20 cellular contexts compared by ENCODE assay signal in the genomic region with DNA sequence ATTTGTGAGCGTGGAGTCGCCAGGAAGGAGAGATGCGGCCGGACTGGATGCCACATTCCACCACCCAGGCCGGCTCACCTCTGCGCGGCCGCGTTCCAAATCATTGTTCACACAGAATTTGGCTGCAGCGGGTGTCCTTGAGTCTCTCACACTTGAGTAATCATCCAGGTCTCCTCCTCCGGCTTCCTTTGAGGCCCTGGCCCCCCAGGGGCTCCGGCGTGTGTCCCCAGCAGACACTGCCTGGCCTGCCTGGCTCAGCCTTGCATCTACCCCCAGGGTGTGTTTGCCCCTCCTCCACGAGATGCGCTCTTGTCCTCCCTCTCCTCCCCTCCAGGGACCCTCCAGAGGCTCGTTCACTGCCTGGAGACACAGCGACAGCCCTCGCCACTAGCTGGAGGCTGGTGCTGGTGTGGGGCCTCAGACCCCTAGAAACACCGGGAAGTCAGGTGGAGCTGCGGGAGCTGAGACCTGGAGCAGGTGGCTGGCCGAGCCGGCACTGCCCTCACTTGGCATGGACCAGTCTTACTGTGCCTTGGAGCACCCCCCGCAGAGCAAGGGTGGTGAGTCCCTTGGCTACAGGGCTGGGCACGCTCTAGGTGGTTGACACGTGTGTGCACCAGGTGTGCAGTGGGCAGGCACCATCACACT. TPM values are rescaled to one million over a fixed set of nuclear protein-coding genes. Genes with fewer than 3 reads are reported as not detected.
DNase-seq lines count a peak whose midpoint lies in the region.
"Had no signal": no experiment of that assay in that cellular context is flagged by ENCODE, and none has a peak within 500 bp of the region (broad histone marks: within the 10 kb centered on the region; RNA-seq: fewer than 3 reads in every experiment).

No MANE protein-coding gene starts in this region.

- H3K79me2 ChIP-seq in Karpas-422 (ENCODE audit: low read length) = no peaks in the 10 kb centered on the region

- peak overlapping the region; percentile 67 for H3K4me2 ChIP-seq in Karpas-422 (ENCODE audit: low read depth, low read length, poor library complexity, severe bottlenecking)

- no peaks in the 10 kb centered on the region for H3K9me3 Mint-ChIP-seq in dendritic cell treated with granulocyte-macrophage colony-stimulating factor and Interleukin-4, amounts not matched to agents 40 ng/mL and 50 ng/mL, for 4 days
- H3K9me3 Mint-ChIP-seq: CD8-positive, alpha-beta T cell had no signal

- peaks cover 77% of the 10 kb centered on the region for H3K27me3 Mint-ChIP-seq in dendritic cell treated with granulocyte-macrophage colony-stimulating factor and Interleukin-4, amounts not matched to agents 40 ng/mL and 50 ng/mL, for 4 days

- H3K4me1 Mint-ChIP-seq in dendritic cell treated with granulocyte-macrophage colony-stimulating factor and Interleukin-4, amounts not matched to agents 40 ng/mL and 50 ng/mL, for 4 days (ENCODE audit: low read depth) = peaks cover 32% of the 10 kb centered on the region

- H3K27ac Mint-ChIP-seq in dendritic cell treated with granulocyte-macrophage colony-stimulating factor and Interleukin-4, amounts not matched to agents 40 ng/mL and 50 ng/mL, for 4 days = no peak overlapping the region
- H3K27ac Mint-ChIP-seq: CD8-positive, alpha-beta T cell; progenitor cell of endocrine pancreas had no signal

- H3K9me3 ChIP-seq in Karpas-422 (ENCODE audit: low read length) = no peaks in the 10 kb centered on the region
- H3K9me3 ChIP-seq: left lung, upper lobe of left lung had no signal

- peak overlapping the region; percentile 60 for H3K4me3 ChIP-seq in Karpas-422 (ENCODE audit: low read length)
- H3K4me3 ChIP-seq: left lung, upper lobe of left lung had no signal

- no peaks in the 10 kb centered on the region for H3K36me3 Mint-ChIP-seq in dendritic cell treated with granulocyte-macrophage colony-stimulating factor and Interleukin-4, amounts not matched to agents 40 ng/mL and 50 ng/mL, for 4 days (ENCODE audit: low read depth)
- H3K36me3 Mint-ChIP-seq: CD8-positive, alpha-beta T cell had no signal

- peak overlapping the region; percentile 72 for H3K9ac ChIP-seq in Karpas-422 (ENCODE audit: low read length)

- DNase-seq in NCI-H1092 (lab: John Stamatoyannopoulos, UW) (peak; percentile 33), NCI-H1092 treated with DMSO at 0.1 percent for 48 hours (lab: John Stamatoyannopoulos, UW) (no peak), Karpas-422 (peak; percentile 96), posterior vena cava (ENCODE audit: low spot score) (peak; percentile 56), HuH-7 (ENCODE audit: low spot score) (no peak), medulla oblongata (ENCODE audit: extremely low spot score) (no peak), NCI-H187 (lab: John Stamatoyannopoulos, UW) (no peak)
- DNase-seq: activated CD8-positive, alpha-beta memory T cell treated with anti-CD3 and anti-CD28 coated beads for 24 hours; EL; NCI-H1930; NCI-H526 treated with DMSO at 0.1 percent for 48 hours; stimulated activated CD4-positive, alpha-beta T cell treated with anti-CD3 and anti-CD28 coated beads, Interleukin-15, amount 100 ng/mL, for 24 hours; stimulated activated naive CD8-positive, alpha-beta T cell treated with anti-CD3 and anti-CD28 coated beads, Interleukin-15, Interleukin-2, amounts not matched to agents 100 U/mL and 50 U/mL, for 24 hours; SW 1271 had no signal

- H3K27ac ChIP-seq in Karpas-422 (ENCODE audit: low read length) = peak overlapping the region; percentile 94
- H3K27ac ChIP-seq: 22Rv1, left lung, upper lobe of left lung had no signal

- no peaks in the 10 kb centered on the region for H3K9me2 ChIP-seq in Karpas-422 (replicated peaks; ENCODE audit: insufficient read depth, low read length)

- no peaks in the 10 kb centered on the region for H3K36me3 ChIP-seq in Karpas-422 (ENCODE audit: insufficient read depth, low read length)
- H3K36me3 ChIP-seq: left lung, upper lobe of left lung had no signal

- no peaks in the 10 kb centered on the region for H4K20me1 ChIP-seq in Karpas-422 (ENCODE audit: insufficient read depth, low read depth, low read length)

- peak overlapping the region; percentile 9 for H3K4me3 Mint-ChIP-seq in dendritic cell treated with granulocyte-macrophage colony-stimulating factor and Interleukin-4, amounts not matched to agents 40 ng/mL and 50 ng/mL, for 4 days
- H3K4me3 Mint-ChIP-seq: CD8-positive, alpha-beta T cell had no signal

- intact Hi-C loops in dendritic cell treated with granulocyte-macrophage colony-stimulating factor and Interleukin-4, amounts not matched to agents 40 ng/mL and 50 ng/mL, for 4 days (cut with micrococcal nuclease) = loop anchor here (5.0 kb wide), 1 partner anchor 59 kb away; no protein-coding TSS in a partner anchor
- intact Hi-C loops in posterior vena cava (cut with DNase I) = no loop called here

- peaks cover 70% of the 10 kb centered on the region for H3K4me1 ChIP-seq in Karpas-422 (ENCODE audit: low read length)

- H3K27me3 ChIP-seq in Karpas-422 (ENCODE audit: low read length) = no peaks in the 10 kb centered on the region

- peak overlapping the region; percentile 41; the same call in 1 of the 2 replicates for H2AFZ ChIP-seq in Karpas-422 (ENCODE audit: low read length)

RNA-seq across cellular contexts. Expression of gene SLC9A3, which starts 7.0 kb away (rescaled TPM):
- total RNA-seq in Karpas-422 (2014; rRNA removed; shearing (Covaris generic); ENCODE audit: low replicate concordance) = 2.0 and 3.5 TPM in 2 replicates
- total RNA-seq in posterior vena cava = under 1 TPM; 0.69 to 0.71 TPM

Comparison
In these comparisons a context has a peak if more than half of its experiments do, and no peak if none do; other contexts are left out.
1. DNase-seq: peak in NCI-H1092 (single experiment), Karpas-422 (single experiment) and posterior vena cava (single experiment); none in NCI-H1092 treated with DMSO at 0.1 percent for 48 hours (single experiment), HuH-7 (single experiment), medulla oblongata (single experiment) and NCI-H187 (0 of 2).